ENCODE assay signal across 10 cellular contexts in the genomic region with DNA sequence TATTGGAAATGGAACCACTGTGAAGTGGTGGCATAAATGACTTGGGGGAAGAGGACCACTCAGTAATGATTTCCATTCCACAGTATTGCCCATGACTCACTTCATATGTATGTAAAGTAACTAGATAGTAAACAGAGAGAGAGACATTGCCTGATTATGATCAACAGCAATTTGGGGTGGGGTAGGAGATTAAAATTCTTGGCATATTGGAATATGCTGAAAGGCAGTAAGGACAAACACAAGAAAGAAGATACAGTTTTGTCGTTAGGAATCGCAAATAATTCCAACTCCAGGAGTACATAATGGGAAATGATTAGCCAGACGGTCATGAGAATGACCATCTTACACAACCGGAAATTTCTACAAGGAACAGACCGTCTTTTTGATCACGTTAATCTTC. TPM values are rescaled to one million over a fixed set of nuclear protein-coding genes. Genes with fewer than 3 reads are reported as not detected.
DNase-seq lines count a peak whose midpoint lies in the region; TF ChIP-seq lines count a peak whose summit lies in the region.
"Had no signal": no experiment of that assay in that cellular context is flagged by ENCODE, and none has a peak within 500 bp of the region (broad histone marks: within the 10 kb centered on the region; RNA-seq: fewer than 3 reads in every experiment).

No MANE protein-coding gene starts in this region.

- H3K27me3 Mint-ChIP-seq in neural crest cell (ENCODE audit: low read depth) = no peaks in the 10 kb centered on the region

- peaks cover 24% of the 10 kb centered on the region for H3K36me3 ChIP-seq in OCI-LY7 (ENCODE audit: insufficient read depth, low read length)
- H3K36me3 ChIP-seq in esophagus muscularis mucosa = no peaks in the 10 kb centered on the region

- peaks cover 35% of the 10 kb centered on the region for H3K79me2 ChIP-seq in OCI-LY7 (ENCODE audit: insufficient read depth, low read depth, low read length)

- H3K27ac Mint-ChIP-seq in neural crest cell (ENCODE audit: unreplicated experiment) = peak overlapping the region; percentile 94

- H3K27me3 ChIP-seq in dorsolateral prefrontal cortex (no peaks in the 10 kb centered on the region), esophagus muscularis mucosa (no peaks in the 10 kb centered on the region)

- peak; percentile 8 for DNase-seq in DMS79 treated with DMSO at 0.1 percent for 48 hours (lab: John Stamatoyannopoulos, UW)
- DNase-seq in DMS79 (lab: John Stamatoyannopoulos, UW) = no peak
- DNase-seq in OCI-LY7 (ENCODE audit: low spot score) = no peak
- no peak for DNase-seq in dorsolateral prefrontal cortex
- no peak for DNase-seq in neural crest cell (ENCODE audit: low read depth, low spot score)
- DNase-seq in esophagus muscularis mucosa (ENCODE audit: extremely low spot score) = no peak
- DNase-seq in NOMO-1 treated with DMSO at 0.1 percent for 48 hours (lab: John Stamatoyannopoulos, UW; ENCODE audit: unreplicated experiment) = no peak
- DNase-seq in DMS114 treated with DMSO at 0.1 percent for 48 hours (lab: John Stamatoyannopoulos, UW; ENCODE audit: unreplicated experiment) = no peak
- DNase-seq: 8988T, NCI-H187 had no signal

- H3K9me3 ChIP-seq in OCI-LY7 (ENCODE audit: low read length) (no peaks in the 10 kb centered on the region), esophagus muscularis mucosa (no peaks in the 10 kb centered on the region)

- TF ChIP-seq EP300 in esophagus muscularis mucosa (IDR thresholded peaks at IDR 0.05) = no peak

- H3K4me3 Mint-ChIP-seq in neural crest cell = peak overlapping the region; percentile 1

- no TSS peak for BruUV-seq in OCI-LY7 (replicated peaks; lab: Mats Ljungman, UMichigan)

- peaks cover 34% of the 10 kb centered on the region for H3K4me1 ChIP-seq in OCI-LY7 (ENCODE audit: insufficient read depth, low read length, poor library complexity, severe bottlenecking)
- peaks cover 12 to 38% (median 32%) of the 10 kb centered on the region in 4 donors for H3K4me1 ChIP-seq in esophagus muscularis mucosa

- peaks cover 49% of the 10 kb centered on the region for H3K4me1 Mint-ChIP-seq in neural crest cell

- intact Hi-C loops in OCI-LY7 (cut with micrococcal nuclease; ENCODE audit: unreplicated experiment) (loop anchor here (5.0 kb wide), 4 partner anchors 207 to 1412 kb away; a partner anchor contains a TSS), dorsolateral prefrontal cortex (cut with DNase I) (loop anchor here (5.0 kb wide), 4 partner anchors 122 to 247 kb away; a partner anchor contains a TSS), esophagus muscularis mucosa (cut with DNase I) (loop anchor here (5.0 to 10.0 kb wide), 4 partner anchors 73 to 192 kb away; a partner anchor contains a TSS)

- no peaks in the 10 kb centered on the region for H3K9me2 ChIP-seq in OCI-LY7 (ENCODE audit: insufficient read depth, low read length)

- H3K27ac ChIP-seq in OCI-LY7 (ENCODE audit: low read depth, low read length, poor library complexity, severe bottlenecking) (no peak overlapping the region), dorsolateral prefrontal cortex (peak overlapping the region in 34 of 59 donors; percentile 31 to 97 (median 86)), esophagus muscularis mucosa (replicated peaks in 1 of 4) (no peak overlapping the region)

- no peak overlapping the region for H3K4me2 ChIP-seq in OCI-LY7 (ENCODE audit: low read length)

- WGBS in esophagus muscularis mucosa = 95% methylated on average over 6 of the region's 6 CpGs

- no peak for TF ChIP-seq POLR2A in esophagus muscularis mucosa (IDR thresholded peaks at IDR 0.05; ENCODE audit: low read depth)

- peak overlapping the region; percentile 97; the same call in 1 of the 2 replicates for H2AFZ ChIP-seq in OCI-LY7 (ENCODE audit: low read length)

- TF ChIP-seq CTCF in OCI-LY7 (conservative IDR thresholded peaks at IDR 0.05; ENCODE audit: low read length) (no peak), dorsolateral prefrontal cortex (IDR thresholded peaks at IDR 0.05 in 54 of 56, conservative IDR thresholded peaks at IDR 0.05 in 2 of 56; ENCODE audit: low read depth in 1 of 56, partially characterized antibody in 56 of 56) (no peak), neural crest cell (conservative IDR thresholded peaks at IDR 0.05) (no peak), esophagus muscularis mucosa (IDR thresholded peaks at IDR 0.05) (no peak)

- H3K36me3 Mint-ChIP-seq in neural crest cell (ENCODE audit: low read depth) = peaks cover 34% of the 10 kb centered on the region

- no peak overlapping the region for H3K4me3 ChIP-seq in OCI-LY7 (ENCODE audit: low read depth, low read length, poor library complexity, severe bottlenecking)
- peak overlapping the region in 1 of 59 donors; percentile 91 for H3K4me3 ChIP-seq in dorsolateral prefrontal cortex
- no peak overlapping the region for H3K4me3 ChIP-seq in esophagus muscularis mucosa

- POLR2A ChIA-PET in OCI-LY7 (lab: Charles Lee) = interaction anchor here (0.5 to 1.8 kb wide), 7 partner anchors 10 to 716 kb away, joined by 3 to 8 read pairs (median 4); no protein-coding TSS in a partner anchor

- peaks cover 27% of the 10 kb centered on the region; the same call in 1 of the 2 replicates for H4K20me1 ChIP-seq in OCI-LY7 (ENCODE audit: insufficient read depth, low read length)

- CTCF ChIA-PET in OCI-LY7 (lab: Charles Lee; ENCODE audit: unreplicated experiment) = interaction anchor here (1.0 kb wide), 1 partner anchor 169 kb away, joined by 3 read pairs; a partner anchor contains a TSS

- H3K9me3 Mint-ChIP-seq in neural crest cell = peaks cover 24% of the 10 kb centered on the region

RNA-seq across cellular contexts. Expression of a gene that starts 1.5 kb away (rescaled TPM):
- total RNA-seq in OCI-LY7 (2014; rRNA removed; shearing (Covaris generic)) = 59.5 and 66.9 TPM in 2 replicates
- total RNA-seq in OCI-LY7 (2022) (202 and 236 TPM in 2 replicates), dorsolateral prefrontal cortex (100 to 1,000 TPM in 66 of 120 experiments, 10 to 100 TPM in 54; 39.2 to 223 (median 105) TPM), neural crest cell (518 and 529 TPM in 2 replicates), esophagus muscularis mucosa (10 to 100 TPM; 11.1 to 19.9 (median 12.7) TPM)

Comparison
In these comparisons a context has a peak if more than half of its experiments do, and no peak if none do; other contexts are left out.
1. H3K27ac ChIP-seq: peak in dorsolateral prefrontal cortex (34 of 59); none in OCI-LY7 (single experiment) and esophagus muscularis mucosa (0 of 4).